8 cellular contexts compared by ENCODE assay signal in the genomic region with DNA sequence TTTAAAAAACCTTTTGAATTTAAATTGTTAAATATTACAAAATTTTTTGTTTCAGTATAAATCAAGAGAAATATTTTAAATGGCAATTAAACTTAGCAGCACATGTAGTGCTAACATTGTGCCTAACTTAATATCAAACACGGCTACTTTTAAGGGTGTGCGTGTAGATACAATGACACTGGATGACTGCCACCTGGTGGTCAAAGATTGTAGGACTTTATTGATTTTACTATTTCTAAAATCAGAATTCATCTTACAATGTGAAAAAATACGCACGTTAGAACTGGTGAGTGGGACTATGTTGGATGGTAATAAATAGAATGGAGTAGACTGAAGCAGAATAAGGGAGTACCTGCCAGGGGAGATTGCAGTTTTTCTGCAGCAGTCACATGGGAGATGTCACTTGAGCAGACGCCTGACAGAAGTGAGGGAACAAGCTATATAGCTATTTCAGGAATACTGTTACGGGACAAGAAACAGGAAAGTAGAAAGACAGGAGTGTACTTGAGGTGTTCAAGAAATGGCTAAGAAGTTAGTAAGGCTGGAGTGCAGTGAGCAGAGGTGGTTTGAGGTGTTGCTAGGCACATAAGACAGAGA. TPM values are rescaled to one million over a fixed set of nuclear protein-coding genes. Genes with fewer than 3 reads are reported as not detected.
DNase-seq lines count a peak whose midpoint lies in the region; ATAC-seq and TF ChIP-seq lines count a peak whose summit lies in the region.

No MANE protein-coding gene starts in this region.

- no peak overlapping the region for H3K27ac Mint-ChIP-seq in neural progenitor cell

- H3K9ac ChIP-seq in neural progenitor cell: no peak overlapping the region

- no peaks in the 10 kb centered on the region for H3K79me2 ChIP-seq in neural progenitor cell (ENCODE audit: low read depth)

- H3K27me3 Mint-ChIP-seq in neural progenitor cell (ENCODE audit: insufficient read depth, low read depth): no peaks in the 10 kb centered on the region

- no peak overlapping the region for H3K4me2 ChIP-seq in neural progenitor cell

- TF ChIP-seq CTCF in AG10803 (conservative IDR thresholded peaks at IDR 0.05; ENCODE audit: low read length) (peak; percentile 76), GM12865 (IDR thresholded peaks at IDR 0.05; ENCODE audit: insufficient read depth, low read depth, low read length, missing control alignments) (peak; percentile 51), fibroblast of mammary gland (conservative IDR thresholded peaks at IDR 0.05; ENCODE audit: control insufficient read depth, insufficient read depth, low read depth, low read length) (peak; percentile 63), neural progenitor cell (IDR thresholded peaks at IDR 0.05) (peak; percentile 90)

- H3K27ac ChIP-seq in neural progenitor cell: no peak overlapping the region

- H3K27me3 ChIP-seq in neural progenitor cell: no peaks in the 10 kb centered on the region

- H3K4me3 Mint-ChIP-seq in neural progenitor cell: no peak overlapping the region

- no peaks in the 10 kb centered on the region for H4K20me1 ChIP-seq in neural progenitor cell (ENCODE audit: low read depth)

- no peak overlapping the region for H3K4me3 ChIP-seq in AG10803 (ENCODE audit: low read length)
- H3K4me3 ChIP-seq in GM12865 (ENCODE audit: low read depth, low read length): no peak overlapping the region
- no peak overlapping the region for H3K4me3 ChIP-seq in fibroblast of mammary gland (ENCODE audit: control insufficient read depth, low read depth, low read length)
- H3K4me3 ChIP-seq in neural progenitor cell: no peak overlapping the region

- H3K9me3 ChIP-seq in neural progenitor cell (ENCODE audit: low read depth): no peaks in the 10 kb centered on the region

- DNase-seq in AG10803 (ENCODE audit: low read depth) (peak; percentile 52), GM12865 (ENCODE audit: low read depth) (peak; percentile 72), NCI-H2107 (lab: John Stamatoyannopoulos, UW) (peak; percentile 23), fibroblast of mammary gland (ENCODE audit: low read depth) (peak; percentile 66), neural progenitor cell (ENCODE audit: low spot score) (peak; percentile 69)
- peak; percentile 11 to 16 for DNase-seq in activated CD4-positive, alpha-beta T cell treated with anti-CD3 and anti-CD28 coated beads, Interleukin-2, amount 50 U/mL, for 4 hours

- no peaks in the 10 kb centered on the region for H3K9me3 Mint-ChIP-seq in neural progenitor cell

- H3K36me3 Mint-ChIP-seq in neural progenitor cell: peaks cover 2% of the 10 kb centered on the region

- H3F3A ChIP-seq in neural progenitor cell (ENCODE audit: low read depth): peaks cover 4% of the 10 kb centered on the region

- no peaks in the 10 kb centered on the region for H3K4me1 ChIP-seq in neural progenitor cell

- H3K36me3 ChIP-seq in neural progenitor cell: no peaks in the 10 kb centered on the region

- H2AFZ ChIP-seq in neural progenitor cell (replicated peaks): no peak overlapping the region

- no peaks in the 10 kb centered on the region for H3K4me1 Mint-ChIP-seq in neural progenitor cell

- ATAC-seq in GM21423 (IDR thresholded peaks at IDR 0.05; ENCODE audit: unreplicated experiment): no peak
- no peak for ATAC-seq in GM21825 (IDR thresholded peaks at IDR 0.05; ENCODE audit: unreplicated experiment)

RNA-seq across cellular contexts. Expression of gene UVRAG, which starts 52.9 kb away (rescaled TPM):
- 30.6 and 34.0 TPM in 2 replicates for total RNA-seq in neural progenitor cell (ENCODE audit: low replicate concordance)

Comparison
In these comparisons a context has a peak if more than half of its experiments do, and no peak if none do; other contexts are left out.
1. DNase-seq: peak in every context shown above with its lines; median percentile 72 in GM12865; 69 in neural progenitor cell; 66 in fibroblast of mammary gland; 52 in AG10803; 23 in NCI-H2107; 14 in activated CD4-positive, alpha-beta T cell treated with anti-CD3 and anti-CD28 coated beads, Interleukin-2, amount 50 U/mL, for 4 hours.